ENCODE assay signal across 8 cellular contexts in the genomic region with DNA sequence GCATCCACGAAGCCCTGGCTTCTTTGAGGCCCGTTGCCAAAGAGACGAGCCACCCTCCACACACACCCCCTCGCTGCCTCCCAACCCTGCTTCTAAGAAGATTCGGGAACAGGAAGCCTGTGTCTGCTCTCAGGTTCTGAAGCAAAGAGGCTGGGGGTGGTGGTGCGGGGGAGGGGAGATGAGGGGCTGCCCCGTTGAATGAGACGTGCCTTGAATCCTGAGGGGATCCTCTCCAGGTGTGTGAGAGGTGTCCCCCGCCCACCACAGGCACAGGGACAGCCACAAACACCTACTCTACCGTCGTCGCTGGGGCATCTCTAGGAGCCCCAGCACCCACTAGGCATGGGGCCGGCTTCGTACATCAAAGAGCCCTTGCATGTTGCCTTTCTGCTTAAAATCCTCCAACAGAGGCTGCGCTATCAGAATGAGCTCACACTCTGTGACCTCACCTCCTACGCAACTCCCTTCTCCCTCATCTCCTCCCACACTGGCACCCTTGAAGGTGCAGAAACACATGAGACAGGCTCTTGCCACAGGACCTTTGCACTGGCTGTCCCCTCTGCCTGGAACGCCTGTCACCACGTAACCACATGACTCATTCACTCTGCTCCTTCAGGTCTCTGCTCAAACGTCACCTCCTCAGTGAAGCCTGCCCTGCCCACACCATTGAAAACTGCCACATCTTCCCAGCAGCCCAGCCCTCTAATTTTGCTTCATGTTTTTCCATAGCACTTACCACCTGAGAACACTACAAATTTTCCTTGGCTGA. TPM values are rescaled to one million over a fixed set of nuclear protein-coding genes. Genes with fewer than 3 reads are reported as not detected.
DNase-seq lines count a peak whose midpoint lies in the region; ATAC-seq and TF ChIP-seq lines count a peak whose summit lies in the region.

No MANE protein-coding gene starts in this region.

- H3K27ac Mint-ChIP-seq in activated B cell treated with CpG ODN at 0.5 μM for 24 hours (peak overlapping the region; percentile 82), osteocyte (ENCODE audit: unreplicated experiment) (no peak overlapping the region), mesothelial cell of epicardium (no peak overlapping the region)

- H3K4me3 ChIP-seq in cardiac fibroblast (replicated peaks in 1 of 2; ENCODE audit: low read depth in 2 of 2, low read length in 2 of 2), result no peak overlapping the region

- POLR2A ChIA-PET in activated B cell treated with CpG ODN at 0.5 μM for 24 hours (lab: Charles Lee), result interaction anchor here (1.4 kb wide), 1 partner anchor 9 kb away, joined by 3 read pairs; no protein-coding TSS in a partner anchor

- peaks cover 25% of the 10 kb centered on the region for H3K36me3 Mint-ChIP-seq in activated B cell treated with CpG ODN at 0.5 μM for 24 hours (ENCODE audit: low read depth)
- H3K36me3 Mint-ChIP-seq in osteocyte (ENCODE audit: unreplicated experiment), result no peaks in the 10 kb centered on the region
- H3K36me3 Mint-ChIP-seq in mesothelial cell of epicardium, result no peaks in the 10 kb centered on the region

- CTCF ChIA-PET in activated B cell treated with CpG ODN at 0.5 μM for 24 hours (lab: Charles Lee), result interaction anchor here (0.6 to 0.9 kb wide), 2 partner anchors 29 to 112 kb away, joined by 3 read pairs; no protein-coding TSS in a partner anchor

- H3K4me1 Mint-ChIP-seq in activated B cell treated with CpG ODN at 0.5 μM for 24 hours, result peaks cover 91% of the 10 kb centered on the region
- H3K4me1 Mint-ChIP-seq in osteocyte (ENCODE audit: unreplicated experiment), result no peaks in the 10 kb centered on the region
- peaks cover 15% of the 10 kb centered on the region for H3K4me1 Mint-ChIP-seq in mesothelial cell of epicardium

- ATAC-seq in GM21360 (IDR thresholded peaks at IDR 0.05; ENCODE audit: unreplicated experiment) (peak; percentile 61), activated B cell treated with CpG ODN at 0.5 μM for 24 hours (ENCODE audit: low read depth) (peak; percentile 51), HG03196 (IDR thresholded peaks at IDR 0.05; ENCODE audit: unreplicated experiment) (no peak), HG03469 (IDR thresholded peaks at IDR 0.05; ENCODE audit: unreplicated experiment) (no peak)

- H3K4me3 Mint-ChIP-seq in activated B cell treated with CpG ODN at 0.5 μM for 24 hours, result peak overlapping the region; percentile 53
- no peak overlapping the region for H3K4me3 Mint-ChIP-seq in osteocyte (ENCODE audit: unreplicated experiment)
- no peak overlapping the region for H3K4me3 Mint-ChIP-seq in mesothelial cell of epicardium

- intact Hi-C loops in activated B cell treated with CpG ODN at 0.5 μM for 24 hours (cut with micrococcal nuclease), result loop anchor here (1.0 kb wide), 1 partner anchor 8 kb away; no protein-coding TSS in a partner anchor

- DNase-seq in activated B cell treated with CpG ODN at 0.5 μM for 24 hours (no peak), cardiac fibroblast (ENCODE audit: low read depth in 2 of 2) (peak; percentile 31 to 41), osteocyte (ENCODE audit: extremely low spot score, unreplicated experiment) (no peak), mesothelial cell of epicardium (ENCODE audit: low spot score in 2 of 2, unreplicated experiment in 2 of 2) (no peak)
- DNase-seq in stimulated activated CD4-positive, alpha-beta T cell treated with anti-CD3 and anti-CD28 coated beads, Interleukin-2, amount 100 ng/mL, for 4 hours (ENCODE audit: low read depth), result peak; percentile 89

- no peaks in the 10 kb centered on the region for H3K27me3 Mint-ChIP-seq in activated B cell treated with CpG ODN at 0.5 μM for 24 hours
- no peaks in the 10 kb centered on the region for H3K27me3 Mint-ChIP-seq in osteocyte (ENCODE audit: unreplicated experiment)
- H3K27me3 Mint-ChIP-seq in mesothelial cell of epicardium (ENCODE audit: low read depth), result peaks cover 11% of the 10 kb centered on the region

- TF ChIP-seq CTCF in activated B cell treated with CpG ODN at 0.5 μM for 24 hours (IDR thresholded peaks at IDR 0.05) (no peak), cardiac fibroblast (IDR thresholded peaks at IDR 0.05; ENCODE audit: low read depth, low read length) (no peak), osteocyte (IDR thresholded peaks at IDR 0.05) (no peak), mesothelial cell of epicardium (IDR thresholded peaks at IDR 0.05; ENCODE audit: unreplicated experiment) (no peak)

- H3K9me3 Mint-ChIP-seq in activated B cell treated with CpG ODN at 0.5 μM for 24 hours, result peaks cover 2% of the 10 kb centered on the region
- no peaks in the 10 kb centered on the region for H3K9me3 Mint-ChIP-seq in osteocyte (ENCODE audit: unreplicated experiment)
- peaks cover 6% of the 10 kb centered on the region for H3K9me3 Mint-ChIP-seq in mesothelial cell of epicardium

RNA-seq across cellular contexts. Expression of a gene that starts 58.5 kb away (rescaled TPM):
- total RNA-seq in activated B cell treated with CpG ODN at 0.5 μM for 24 hours (65.0 and 71.4 TPM in 2 replicates), osteocyte (22.2 and 24.2 TPM in 2 replicates), mesothelial cell of epicardium (7.9 to 8.6 TPM (median 8.3 TPM) in 3 replicates)

Comparison
In these comparisons a context has a peak if more than half of its experiments do, and no peak if none do; other contexts are left out.
1. ATAC-seq: peak in GM21360 (single experiment) and activated B cell treated with CpG ODN at 0.5 μM for 24 hours (single experiment); none in HG03196 (single experiment) and HG03469 (single experiment).
2. DNase-seq: peak in cardiac fibroblast (2 of 2) and stimulated activated CD4-positive, alpha-beta T cell treated with anti-CD3 and anti-CD28 coated beads, Interleukin-2, amount 100 ng/mL, for 4 hours (single experiment); none in activated B cell treated with CpG ODN at 0.5 μM for 24 hours (single experiment), osteocyte (single experiment) and mesothelial cell of epicardium (0 of 2).